Comparison of ENCODE assay signal across 8 cellular contexts in the genomic region with DNA sequence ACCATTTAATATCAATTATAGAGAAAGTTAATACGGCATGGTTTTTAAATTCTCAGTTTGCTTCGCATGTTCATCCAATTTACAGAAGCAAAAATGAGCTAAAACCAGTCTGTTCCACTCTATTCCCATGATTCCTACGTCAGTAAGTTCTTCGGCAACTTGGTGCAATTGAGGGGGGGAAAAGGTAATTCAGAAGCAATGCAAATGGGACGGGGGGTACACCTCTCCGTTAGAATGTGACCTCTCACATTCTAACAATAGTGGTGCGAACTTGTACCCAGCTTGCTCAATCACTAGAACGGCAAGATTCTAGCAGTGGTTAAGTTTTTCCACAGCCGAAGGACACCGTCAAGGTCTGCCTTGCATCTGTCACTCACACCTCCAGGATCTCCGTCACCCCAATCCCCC. TPM values are rescaled to one million over a fixed set of nuclear protein-coding genes. Genes with fewer than 3 reads are reported as not detected.
DNase-seq lines count a peak whose midpoint lies in the region; ATAC-seq, FAIRE-seq and TF ChIP-seq lines count a peak whose summit lies in the region.

No MANE protein-coding gene starts in this region.

- H3K36me3 ChIP-seq in mesendoderm (ENCODE audit: control insufficient read depth, insufficient read depth, low read length) (no peaks in the 10 kb centered on the region), uterus (no peaks in the 10 kb centered on the region)

- peak overlapping the region; percentile 96 for H3K4me2 ChIP-seq in mesendoderm (ENCODE audit: low read length)

- WGBS in mesendoderm (ENCODE audit: extremely low coverage, insufficient coverage, low lambda C conversion rate) = no CpG with 5 or more reads among the region's 11 CpGs

- peak overlapping the region; percentile 87 for H3K9ac ChIP-seq in mesendoderm (ENCODE audit: low read length)

- FAIRE-seq in GM12892 (lab: Jason Lieb, UNC) = peak; percentile 73

- H3K4me1 ChIP-seq in mesendoderm (ENCODE audit: control insufficient read depth, low read depth, low read length) (peaks cover 2% of the 10 kb centered on the region), uterus (no peaks in the 10 kb centered on the region)

- intact Hi-C loops in uterus (cut with DNase I; ENCODE audit: low total_unique reads) = no loop called here

- no peak overlapping the region for H2BK15ac ChIP-seq in mesendoderm (replicated peaks; ENCODE audit: low read depth)

- peaks cover 8% of the 10 kb centered on the region for H3K79me1 ChIP-seq in mesendoderm (ENCODE audit: low read length)

- H3K18ac ChIP-seq in mesendoderm (ENCODE audit: low read length) = no peak overlapping the region

- ATAC-seq in GM21526 (IDR thresholded peaks at IDR 0.05; ENCODE audit: low FRiP score, unreplicated experiment) = no peak

- no peaks in the 10 kb centered on the region for H3K9me3 ChIP-seq in uterus

- TF ChIP-seq POLR2A in GM12892 (IDR thresholded peaks at IDR 0.05; ENCODE audit: low read depth, low read length) = no peak
- no peak for TF ChIP-seq POLR2A in uterus (IDR thresholded peaks at IDR 0.05)

- H2BK120ac ChIP-seq in mesendoderm (ENCODE audit: low read depth, low read length) = no peak overlapping the region

- no peak overlapping the region for H3K27ac ChIP-seq in mesendoderm (ENCODE audit: low read depth, low read length)
- peak overlapping the region; percentile 81 to 88 for H3K27ac ChIP-seq in uterus

- H3K27me3 ChIP-seq in mesendoderm (ENCODE audit: insufficient read depth, low read length, poor library complexity) (no peaks in the 10 kb centered on the region), uterus (no peaks in the 10 kb centered on the region)

- TF ChIP-seq CTCF in choroid plexus epithelial cell (conservative IDR thresholded peaks at IDR 0.05; ENCODE audit: low read depth, low read length) (no peak), uterus (IDR thresholded peaks at IDR 0.05) (no peak)

- peak overlapping the region; percentile 89 for H3K4me3 ChIP-seq in choroid plexus epithelial cell (ENCODE audit: low read depth, low read length)
- H3K4me3 ChIP-seq in mesendoderm (ENCODE audit: low read length) = peak overlapping the region; percentile 91
- peak overlapping the region; percentile 51 to 98 for H3K4me3 ChIP-seq in uterus

- H3K56ac ChIP-seq in mesendoderm (ENCODE audit: low read length) = peak overlapping the region; percentile 92

- H3K23ac ChIP-seq in mesendoderm (ENCODE audit: low read length) = no peak overlapping the region

- no peak overlapping the region for H4K5ac ChIP-seq in mesendoderm (ENCODE audit: low read length)

- DNase-seq in GM12892 (ENCODE audit: insufficient read length) = no peak
- DNase-seq in NCI-H460 (ENCODE audit: extremely low read depth, low read depth) = peak; percentile 9
- DNase-seq in choroid plexus epithelial cell (ENCODE audit: low read depth) = peak; percentile 40
- peak; percentile 43 for DNase-seq in mesendoderm
- no peak for DNase-seq in uterus
- no peak for DNase-seq in effector CD8-positive, alpha-beta T cell (lab: John Stamatoyannopoulos, UW)
- no peak for DNase-seq in NCI-H2029 (lab: John Stamatoyannopoulos, UW)

- peaks cover 21% of the 10 kb centered on the region for H3K79me2 ChIP-seq in mesendoderm (ENCODE audit: control insufficient read depth, insufficient read depth, low read length)

- H2AK5ac ChIP-seq in mesendoderm (ENCODE audit: low read length) = no peak overlapping the region

- H3K4ac ChIP-seq in mesendoderm (ENCODE audit: low read depth, low read length) = no peak overlapping the region

- no peak overlapping the region for H2BK5ac ChIP-seq in mesendoderm (ENCODE audit: low read length)

- no peak overlapping the region for H4K8ac ChIP-seq in mesendoderm (ENCODE audit: low read depth, low read length)

RNA-seq across cellular contexts. Expression of gene PLA2G12A, which starts 0.7 kb away (rescaled TPM):
- 15.4 TPM for polyA plus RNA-seq in GM12892 (2012; ENCODE audit: missing spikeins)
- 12.9 and 17.3 TPM in 2 replicates for total RNA-seq in NCI-H460 (2014; rRNA removed; shearing (Covaris generic))
- 11.5 TPM in 2 replicates for polyA plus RNA-seq in NCI-H460 (2014; cell fraction: nucleus; rRNA removed)
- 37.7 TPM for polyA plus RNA-seq in mesendoderm (2013, experiment 1 of 2)
- 39.6 TPM for polyA plus RNA-seq in mesendoderm (2013, experiment 2 of 2)
- 10 to 100 TPM; 16.7 to 28.7 (median 25.5) TPM for total RNA-seq in uterus

RNA-seq across cellular contexts. Expression of gene CASP6, which starts 25.9 kb away (rescaled TPM):
- polyA plus RNA-seq in GM12892 (2012; ENCODE audit: missing spikeins) = 18.3 TPM
- total RNA-seq in NCI-H460 (2014; rRNA removed; shearing (Covaris generic)) = 16.6 and 26.3 TPM in 2 replicates
- 12.8 and 13.7 TPM in 2 replicates for polyA plus RNA-seq in NCI-H460 (2014; cell fraction: nucleus; rRNA removed)
- polyA plus RNA-seq in mesendoderm (2013, experiment 1 of 2) = 30.0 TPM
- 31.9 TPM for polyA plus RNA-seq in mesendoderm (2013, experiment 2 of 2)
- 100 to 1,000 TPM in 1 of 4 donors, 10 to 100 TPM in 3; 17.0 to 121 (median 43.7) TPM for total RNA-seq in uterus

Comparison
In these comparisons a context has a peak if more than half of its experiments do, and no peak if none do; other contexts are left out.
1. DNase-seq: peak in NCI-H460 (single experiment), choroid plexus epithelial cell (single experiment) and mesendoderm (single experiment); none in GM12892 (single experiment), uterus (0 of 2), effector CD8-positive, alpha-beta T cell (single experiment) and NCI-H2029 (single experiment).
2. Peak in every context shown above with its lines, with median percentiles within 50 percentile points of each other: H3K4me3 ChIP-seq.